8 cellular contexts compared by ENCODE assay signal in the genomic region with DNA sequence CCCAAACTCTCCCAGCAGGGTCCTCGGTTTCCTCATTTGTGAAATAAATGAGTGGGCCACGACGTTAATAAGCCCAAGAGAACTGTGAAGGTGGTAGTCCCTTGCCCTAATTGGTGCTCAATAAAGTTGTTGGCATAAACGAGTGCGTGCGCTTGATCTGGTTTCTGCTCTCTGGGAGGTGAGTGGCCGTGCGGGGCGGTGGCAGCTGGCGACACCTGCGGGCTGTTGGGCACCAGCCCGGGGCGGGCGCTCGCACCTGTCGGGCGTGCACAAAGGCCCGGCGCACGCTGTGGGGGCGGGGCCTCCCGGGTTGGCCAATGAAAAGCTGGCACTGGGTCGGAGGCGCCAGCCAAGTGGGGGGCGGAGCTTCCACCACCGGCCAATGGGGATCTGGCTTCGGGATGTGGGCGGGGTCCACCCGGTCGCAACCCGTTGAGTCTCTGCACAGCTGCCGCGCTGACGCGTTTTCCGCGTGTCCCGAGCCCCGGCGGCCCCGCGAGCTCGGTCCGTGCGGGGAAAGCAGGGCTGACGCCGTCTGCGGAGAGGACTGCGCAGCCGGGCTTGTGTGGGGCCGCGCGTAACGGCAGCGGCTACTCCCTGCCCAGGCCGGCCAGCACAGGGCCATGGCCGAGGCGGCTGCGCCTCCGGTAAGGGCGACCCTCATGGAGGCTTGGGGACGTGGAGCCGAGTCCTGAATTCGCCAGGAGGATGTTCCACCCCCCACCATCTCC. TPM values are rescaled to one million over a fixed set of nuclear protein-coding genes. Genes with fewer than 3 reads are reported as not detected.
DNase-seq lines count a peak whose midpoint lies in the region; ATAC-seq, FAIRE-seq and TF ChIP-seq lines count a peak whose summit lies in the region.

No MANE protein-coding gene starts in this region.

- no peaks in the 10 kb centered on the region for H3K9me3 ChIP-seq in GM12878 (replicated peaks; ENCODE audit: control insufficient read depth, insufficient read depth, low read length)

- peak; percentile 93 for FAIRE-seq in GM12878 (lab: Jason Lieb, UNC)

- H3K9ac ChIP-seq in GM12878 (ENCODE audit: control insufficient read depth, insufficient read depth, low read length) = peak overlapping the region; percentile 47

- peak overlapping the region; percentile 95 for H3K4me2 ChIP-seq in GM12878 (ENCODE audit: control insufficient read depth, insufficient read depth)

- peak overlapping the region; percentile 38; the same call in 1 of the 2 replicates for H3K27ac ChIP-seq in GM12878 (ENCODE audit: control insufficient read depth, insufficient read depth)

- TF ChIP-seq CTCF in GM12878 (IDR thresholded peaks at IDR 0.05 in 2 of 3, conservative IDR thresholded peaks at IDR 0.05 in 1 of 3; ENCODE audit: control insufficient read depth in 2 of 3, extremely low read depth in 1 of 3, insufficient read depth in 1 of 3, low read depth in 3 of 3, low read length in 3 of 3) = peak in 2 of 3 experiments; percentile 16 to 28; a peak in 2 of 6 replicates
- TF ChIP-seq CTCF in retinal pigment epithelial cell (conservative IDR thresholded peaks at IDR 0.05; ENCODE audit: low read depth, low read length) = no peak

- ATAC-seq in HG02571 (IDR thresholded peaks at IDR 0.05; ENCODE audit: unreplicated experiment) (peak; percentile 97), GM12878 (peak; percentile 99)

- peaks cover 0 to 1% of the 10 kb centered on the region in 2 experiments; a peak in 2 of 4 replicates for H3K36me3 ChIP-seq in GM12878 (ENCODE audit: control insufficient read depth in 2 of 2, insufficient read depth in 2 of 2, low read length in 1 of 2)

- TF ChIP-seq POLR2A in GM10847 (IDR thresholded peaks at IDR 0.05; ENCODE audit: extremely low read depth, insufficient read length) = peak; percentile 40
- TF ChIP-seq POLR2A in GM12878 (IDR thresholded peaks at IDR 0.05; ENCODE audit: low read depth, low read length) = peak; percentile 82

- H3K27me3 ChIP-seq in GM12878 (replicated peaks in 1 of 2; ENCODE audit: control insufficient read depth in 2 of 2, insufficient read depth in 2 of 2, low read length in 1 of 2) = no peaks in the 10 kb centered on the region

- TF ChIP-seq RAD21 in GM12878 (IDR thresholded peaks at IDR 0.05; ENCODE audit: insufficient read depth, low read depth, low read length) = no peak

- H3K79me2 ChIP-seq in GM12878 (ENCODE audit: control insufficient read depth, insufficient read depth, low read length) = no peaks in the 10 kb centered on the region

- H4K20me1 ChIP-seq in GM12878 (ENCODE audit: control insufficient read depth, insufficient read depth) = no peaks in the 10 kb centered on the region

- DNase-seq in NCI-H128 (lab: John Stamatoyannopoulos, UW; ENCODE audit: unreplicated experiment) (peak; percentile 96), T-helper 9 cell (peak; percentile 97), GM12878 (ENCODE audit: low read depth, low spot score) (peak; percentile 68), hypothalamus (lab: John Stamatoyannopoulos, UW) (peak; percentile 46 to 98 (median 89)), retinal pigment epithelial cell (ENCODE audit: low read depth) (peak; percentile 60), HuH-7 (ENCODE audit: low spot score) (no peak)

- SMC1A ChIA-PET in GM12878 (lab: Charles Lee; ENCODE audit: uncharacterized antibody, unreplicated experiment) = interaction anchor here (0.8 to 1.6 kb wide), 8 partner anchors 12 to 211 kb away, joined by 3 to 5 read pairs (median 3); a partner anchor contains a TSS

- intact Hi-C loops in GM12878 (cut with micrococcal nuclease; ENCODE audit: unreplicated experiment) = loop anchor here (2.0 kb wide), 1 partner anchor 22 kb away; a partner anchor contains a TSS

- TF ChIP-seq EP300 in GM12878 (IDR thresholded peaks at IDR 0.05; ENCODE audit: borderline replicate concordance in 1 of 2, control insufficient read depth in 1 of 2, low read depth in 2 of 2, low read length in 2 of 2) = no peak

- H3K4me1 ChIP-seq in GM12878 (ENCODE audit: control insufficient read depth, insufficient read depth, low read length) = peaks cover 12% of the 10 kb centered on the region

- CTCF ChIA-PET in GM12878 (lab: Yijun Ruan, JAX) = interaction anchor here (0.8 to 1.8 kb wide), 15 partner anchors 12 to 211 kb away, joined by 3 to 23 read pairs (median 3); a partner anchor contains a TSS

- WGBS in GM12878 (ENCODE audit: insufficient coverage, insufficient replicate concordance, low lambda C conversion rate, missing lambda C conversion rate) = 2% methylated on average over 64 of the region's 64 CpGs

- H2AFZ ChIP-seq in GM12878 (ENCODE audit: control insufficient read depth, low read depth, low read length) = peak overlapping the region; percentile 62

- BruUV-seq in GM12878 (replicated peaks; lab: Mats Ljungman, UMichigan) = no TSS peak

- POLR2A ChIA-PET in GM12878 (lab: Charles Lee) = interaction anchor here (0.6 to 1.1 kb wide), 3 partner anchors 22 to 302 kb away, joined by 3 to 7 read pairs (median 4); no protein-coding TSS in a partner anchor

- H3K4me3 ChIP-seq in GM12878 (peak overlapping the region; percentile 64), retinal pigment epithelial cell (ENCODE audit: low read length) (peak overlapping the region; percentile 73)

- in situ Hi-C loops in GM12878 (cut with MboI) = no loop called here

- RAD21 ChIA-PET in GM12878 (lab: Charles Lee; ENCODE audit: unreplicated experiment) = interaction anchor here (0.7 to 2.2 kb wide), 9 partner anchors 23 to 314 kb away, joined by 3 to 12 read pairs (median 3); a partner anchor contains a TSS

TF ChIP-seq in GM12878, 131 proteins besides CTCF, POLR2A, EP300 and RAD21 (continues in another document):
- TF ChIP-seq, protein P1, sequence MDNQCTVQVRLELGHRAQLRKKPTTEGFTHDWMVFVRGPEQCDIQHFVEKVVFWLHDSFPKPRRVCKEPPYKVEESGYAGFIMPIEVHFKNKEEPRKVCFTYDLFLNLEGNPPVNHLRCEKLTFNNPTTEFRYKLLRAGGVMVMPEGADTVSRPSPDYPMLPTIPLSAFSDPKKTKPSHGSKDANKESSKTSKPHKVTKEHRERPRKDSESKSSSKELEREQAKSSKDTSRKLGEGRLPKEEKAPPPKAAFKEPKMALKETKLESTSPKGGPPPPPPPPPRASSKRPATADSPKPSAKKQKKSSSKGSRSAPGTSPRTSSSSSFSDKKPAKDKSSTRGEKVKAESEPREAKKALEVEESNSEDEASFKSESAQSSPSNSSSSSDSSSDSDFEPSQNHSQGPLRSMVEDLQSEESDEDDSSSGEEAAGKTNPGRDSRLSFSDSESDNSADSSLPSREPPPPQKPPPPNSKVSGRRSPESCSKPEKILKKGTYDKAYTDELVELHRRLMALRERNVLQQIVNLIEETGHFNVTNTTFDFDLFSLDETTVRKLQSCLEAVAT (IDR thresholded peaks at IDR 0.05) = no peak
- TF ChIP-seq WRNIP1 (IDR thresholded peaks at IDR 0.05; ENCODE audit: borderline replicate concordance, low read depth, low read length) (no peak), CREM (IDR thresholded peaks at IDR 0.05; ENCODE audit: low read depth) (peak; percentile 50; the same call in 1 of the 2 replicates), SIN3A (IDR thresholded peaks at IDR 0.05; ENCODE audit: low read depth, low read length) (no peak)
- TF ChIP-seq, protein P2, sequence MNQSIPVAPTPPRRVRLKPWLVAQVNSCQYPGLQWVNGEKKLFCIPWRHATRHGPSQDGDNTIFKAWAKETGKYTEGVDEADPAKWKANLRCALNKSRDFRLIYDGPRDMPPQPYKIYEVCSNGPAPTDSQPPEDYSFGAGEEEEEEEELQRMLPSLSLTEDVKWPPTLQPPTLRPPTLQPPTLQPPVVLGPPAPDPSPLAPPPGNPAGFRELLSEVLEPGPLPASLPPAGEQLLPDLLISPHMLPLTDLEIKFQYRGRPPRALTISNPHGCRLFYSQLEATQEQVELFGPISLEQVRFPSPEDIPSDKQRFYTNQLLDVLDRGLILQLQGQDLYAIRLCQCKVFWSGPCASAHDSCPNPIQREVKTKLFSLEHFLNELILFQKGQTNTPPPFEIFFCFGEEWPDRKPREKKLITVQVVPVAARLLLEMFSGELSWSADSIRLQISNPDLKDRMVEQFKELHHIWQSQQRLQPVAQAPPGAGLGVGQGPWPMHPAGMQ (IDR thresholded peaks at IDR 0.05; ENCODE audit: borderline replicate concordance) = no peak

RNA-seq across cellular contexts. Expression of a gene that starts 23.0 kb away (rescaled TPM):
- total RNA-seq in GM12878 (2013; cell fraction: nucleolus; rRNA removed) = 38.1 and 45.8 TPM in 2 replicates
- total RNA-seq in GM12878 (2014; rRNA removed) (9.9 and 10.5 TPM in 2 replicates), GM12878 (2014; rRNA removed; fragmentation: Illumina TruSeq; extraction: Trizol) (5.6 and 6.1 TPM in 2 replicates), GM12878 (2021) (12.9 and 14.4 TPM in 2 replicates)
- 4.5 TPM for polyA plus RNA-seq in GM12878 (2011; ENCODE audit: low read depth)
- polyA plus RNA-seq in GM12878 (2011; rRNA removed) (6.2 and 8.0 TPM in 2 replicates), GM12878 (2014; fragmentation: Illumina TruSeq; extraction: Trizol) (6.5 and 7.0 TPM in 2 replicates), GM12878 (2014; fragmentation: Nextera tagmentation; extraction: Ambion mirVana) (1 to 10 TPM; 2.0 to 2.8 TPM), GM12878 (2014; rRNA removed) (11.1 and 11.8 TPM in 2 replicates), GM12878 (2016; fragmentation: Nextera tagmentation; extraction: Ambion mirVana) (1 to 10 TPM; 5.7 TPM)
- 8.0 and 11.7 TPM in 2 replicates for polyA plus RNA-seq in GM12878 (2011; cell fraction: cytosol; rRNA removed)
- polyA plus RNA-seq in GM12878 (2011; cell fraction: nucleus; rRNA removed) = 49.6 and 61.3 TPM in 2 replicates
- 5.6 and 7.7 TPM in 2 replicates for polyA plus RNA-seq in GM12878 (2012)
- 3.8 and 7.2 TPM in 2 replicates for polyA minus RNA-seq in GM12878 (2011; rRNA and poly(A)+ RNA removed)
- polyA minus RNA-seq in GM12878 (2011; cell fraction: cytosol; rRNA and poly(A)+ RNA removed) = 3.5 and 4.9 TPM in 2 replicates
- polyA minus RNA-seq in GM12878 (2011; cell fraction: nucleus; rRNA and poly(A)+ RNA removed) = 8.8 and 15.0 TPM in 2 replicates

RNA-seq across cellular contexts. Expression of a gene that starts 45.6 kb away (rescaled TPM):
- total RNA-seq in GM12878 (2013; cell fraction: nucleolus; rRNA removed) = 16.7 and 19.2 TPM in 2 replicates
- total RNA-seq in GM12878 (2014; rRNA removed) (4.6 and 5.6 TPM in 2 replicates), GM12878 (2014; rRNA removed; fragmentation: Illumina TruSeq; extraction: Trizol) (4.4 TPM in 2 replicates), GM12878 (2021) (9.4 and 11.6 TPM in 2 replicates)
- 4.9 TPM for polyA plus RNA-seq in GM12878 (2011; ENCODE audit: low read depth)
- polyA plus RNA-seq in GM12878 (2011; rRNA removed) (3.1 and 3.7 TPM in 2 replicates), GM12878 (2014; fragmentation: Illumina TruSeq; extraction: Trizol) (3.3 and 5.7 TPM in 2 replicates), GM12878 (2014; fragmentation: Nextera tagmentation; extraction: Ambion mirVana) (1 to 10 TPM; 1.2 to 2.1 TPM), GM12878 (2014; rRNA removed) (5.1 and 6.1 TPM in 2 replicates), GM12878 (2016; fragmentation: Nextera tagmentation; extraction: Ambion mirVana) (1 to 10 TPM; 8.7 to 9.6 TPM)
- polyA plus RNA-seq in GM12878 (2011; cell fraction: cytosol; rRNA removed) = 4.3 and 5.1 TPM in 2 replicates
- 8.6 and 11.1 TPM in 2 replicates for polyA plus RNA-seq in GM12878 (2011; cell fraction: nucleus; rRNA removed)
- 5.6 and 6.9 TPM in 2 replicates for polyA plus RNA-seq in GM12878 (2012)
- 2.0 and 5.6 TPM in 2 replicates for polyA minus RNA-seq in GM12878 (2011; rRNA and poly(A)+ RNA removed)
- 1.2 and 2.1 TPM in 2 replicates for polyA minus RNA-seq in GM12878 (2011; cell fraction: cytosol; rRNA and poly(A)+ RNA removed)
- 4.6 and 7.7 TPM in 2 replicates for polyA minus RNA-seq in GM12878 (2011; cell fraction: nucleus; rRNA and poly(A)+ RNA removed)
